In the genomic region with DNA sequence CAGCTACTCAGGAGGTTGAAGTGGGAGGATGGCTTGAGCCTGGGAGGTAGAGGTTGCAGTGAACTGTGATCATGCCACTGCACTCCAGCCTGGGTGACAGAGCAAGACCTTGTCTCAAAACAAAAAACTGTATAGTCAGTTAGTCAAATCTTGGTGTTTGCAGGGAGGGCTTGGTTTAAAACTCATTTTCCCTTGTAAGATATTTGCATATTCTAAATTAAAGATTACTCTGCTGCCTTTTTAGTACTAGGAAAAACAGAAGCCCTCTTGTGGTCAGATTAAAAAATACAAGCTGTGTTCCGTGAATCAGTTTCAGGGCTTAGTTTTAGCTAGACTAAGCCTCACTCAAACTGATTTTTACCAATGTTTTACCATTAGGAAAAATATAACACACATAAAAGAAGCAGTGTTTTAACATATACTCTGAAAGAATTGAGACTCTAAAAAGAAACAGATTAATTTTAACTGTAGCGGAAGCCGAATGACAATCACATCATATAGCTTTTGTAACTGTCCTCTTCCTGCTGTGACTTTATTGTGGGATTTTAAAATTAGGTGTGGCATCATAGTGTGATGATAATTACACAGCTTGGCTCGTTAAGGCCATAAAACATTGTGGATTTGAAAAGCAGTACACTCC, we compare ENCODE assay signal across 8 cellular contexts.
A peak's percentile ranks its signal among the peaks of the same experiment; 100 is the strongest.
DNase-seq lines count a peak whose midpoint lies in the region; ATAC-seq and TF ChIP-seq lines count a peak whose summit lies in the region.

No MANE protein-coding gene starts in this region.

- no peaks in the 10 kb centered on the region for H3K36me3 ChIP-seq in BJ (ENCODE audit: control insufficient read depth, insufficient read depth, low read length)
- H3K36me3 ChIP-seq in tibial artery = no peaks in the 10 kb centered on the region

- TF ChIP-seq CTCF in BJ (IDR thresholded peaks at IDR 0.05; ENCODE audit: insufficient read depth, low read depth, low read length) (peak; percentile 58), tibial artery (IDR thresholded peaks at IDR 0.05) (peak; percentile 64 to 69)

- POLR2A ChIA-PET in BJ (lab: Charles Lee) = interaction anchor here (0.9 kb wide), 1 partner anchor 199 kb away, joined by 4 read pairs; no protein-coding TSS in a partner anchor

- CTCF ChIA-PET in BJ (lab: Yijun Ruan, JAX) = interaction anchor here (0.5 to 7.1 kb wide), 35 partner anchors 11 to 341 kb away, joined by 3 to 71 read pairs (median 4); partner anchors contain the start of gene MYO10

- ATAC-seq in GM18907 (IDR thresholded peaks at IDR 0.05; ENCODE audit: unreplicated experiment) = peak; percentile 72
- peak; percentile 63 for ATAC-seq in SK-N-SH treated with all-trans-retinoic acid at 6 μM for 48 hours
- no peak for ATAC-seq in HG02610 (IDR thresholded peaks at IDR 0.05; ENCODE audit: unreplicated experiment)

- no peaks in the 10 kb centered on the region for H3K9me3 ChIP-seq in tibial artery

- no peaks in the 10 kb centered on the region for H3K27me3 ChIP-seq in BJ (ENCODE audit: control insufficient read depth, insufficient read depth, low read length)
- H3K27me3 ChIP-seq in tibial artery = no peaks in the 10 kb centered on the region

- H3K4me3 ChIP-seq in BJ (ENCODE audit: low read depth, low read length) (no peak overlapping the region), tibial artery (no peak overlapping the region)
- H3K4me3 ChIP-seq in Jurkat, Clone E6-1 (ENCODE audit: low read length) = no peak overlapping the region

- no peak overlapping the region for H3K27ac ChIP-seq in tibial artery

- DNase-seq in BJ (ENCODE audit: low read depth) (no peak), globus pallidus (ENCODE audit: low spot score) (peak; percentile 16), tibial artery (no peak), cerebellar nuclear complex (lab: John Stamatoyannopoulos, UW) (no peak)
- peak; percentile 15 for DNase-seq in Jurkat, Clone E6-1 (ENCODE audit: low read depth, low spot score)

- intact Hi-C loops in tibial artery (cut with DNase I; ENCODE audit: low total_unique reads) = loop anchor here (2.0 to 10.0 kb wide), 3 partner anchors 52 to 342 kb away; partner anchors contain the start of gene MYO10

- H3K4me1 ChIP-seq in tibial artery = peaks cover 0 to 26% (median 3%) of the 10 kb centered on the region in 4 donors

TF ChIP-seq in SK-N-SH treated with all-trans-retinoic acid at 6 μM for 48 hours, 23 proteins besides CTCF, POLR2A, EP300 and RAD21:
- TF ChIP-seq GLIS3 (CRISPR knock-in tag; IDR thresholded peaks at IDR 0.05) = no peak

Comparison
In these comparisons a context has a peak if more than half of its experiments do, and no peak if none do; other contexts are left out.
1. DNase-seq: peak in Jurkat, Clone E6-1 (single experiment) and globus pallidus (single experiment); none in BJ (single experiment), tibial artery (0 of 2) and cerebellar nuclear complex (0 of 2).